16 cellular contexts compared by ENCODE assay signal in genomic region chr14:55626131-55626530, GRCh38. TPM values are rescaled to one million over a fixed set of nuclear protein-coding genes. Genes with fewer than 3 reads are reported as not detected.
A peak's percentile ranks its signal among the peaks of the same experiment; 100 is the strongest.
DNase-seq lines count a peak whose midpoint lies in the region; ATAC-seq, FAIRE-seq and TF ChIP-seq lines count a peak whose summit lies in the region.
"Had no signal": no experiment of that assay in that cellular context is flagged by ENCODE, and none has a peak within 500 bp of the region (broad histone marks: within the 10 kb centered on the region; RNA-seq: fewer than 3 reads in every experiment).

No MANE protein-coding gene starts in this region.

- DNase-seq in Right ventricle myocardium superior (no peak), heart left ventricle (no peak), HFFc6 (no peak), kidney (no peak), gastrocnemius medialis (no peak), GM10248 (ENCODE audit: extremely low spot score) (no peak)
- DNase-seq: NCI-H1048, NCI-H146, NCI-H2171, NCI-H446 treated with DMSO at 0.1 percent for 48 hours, NCI-H82, PC-3, SJCRH30 had no signal

- H3K4me3 ChIP-seq in heart left ventricle = no peak overlapping the region
- no peak overlapping the region for H3K4me3 ChIP-seq in kidney (ENCODE audit: low read length in 2 of 2)
- no peak overlapping the region for H3K4me3 ChIP-seq in gastrocnemius medialis
- H3K4me3 ChIP-seq: SJCRH30 had no signal

- H3K27ac ChIP-seq in heart left ventricle (peak overlapping the region in 1 of 12 donors; percentile 4), kidney (ENCODE audit: low read depth in 2 of 2, low read length in 2 of 2) (no peak overlapping the region), gastrocnemius medialis (peak overlapping the region; percentile 41 to 60 (median 54))
- H3K27ac ChIP-seq: RWPE1, SJCRH30 had no signal

- H3K4me3 Mint-ChIP-seq in HFFc6 = no peak overlapping the region

- no peak overlapping the region for H3K9ac ChIP-seq in kidney (ENCODE audit: low read length in 2 of 2)

- H3K9me3 Mint-ChIP-seq in HFFc6 = no peaks in the 10 kb centered on the region

- 39 to 50% (median 46%) methylated on average over 4 of the region's 4 CpGs for WGBS in heart left ventricle, 4 donors

- POLR2A ChIA-PET in GM10248 (lab: Yijun Ruan, JAX) = no interaction called here

- peak overlapping the region; percentile 1; the same call in 1 of the 2 replicates for H3K27ac Mint-ChIP-seq in HFFc6

- no peaks in the 10 kb centered on the region for H3K27me3 ChIP-seq in heart left ventricle
- H3K27me3 ChIP-seq in gastrocnemius medialis = no peaks in the 10 kb centered on the region
- H3K27me3 ChIP-seq: SJCRH30 had no signal

- FAIRE-seq in kidney (lab: Jason Lieb, UNC) = peak; percentile 21

- ATAC-seq in Right ventricle myocardium superior (ENCODE audit: poor library complexity) = peak; percentile 54
- ATAC-seq in heart left ventricle = no peak
- ATAC-seq in gastrocnemius medialis = peak in 1 of 2 donors; percentile 81
- no peak for ATAC-seq in GM21619 (IDR thresholded peaks at IDR 0.05; ENCODE audit: unreplicated experiment)
- no peak for ATAC-seq in HG03108 (IDR thresholded peaks at IDR 0.05; ENCODE audit: unreplicated experiment)
- ATAC-seq: PC-3 had no signal

- no peaks in the 10 kb centered on the region for H3K27me3 Mint-ChIP-seq in HFFc6 (ENCODE audit: insufficient read depth)

- peaks cover 28% of the 10 kb centered on the region for H3K36me3 Mint-ChIP-seq in HFFc6 (ENCODE audit: low read depth)

- TF ChIP-seq POLR2A in heart left ventricle (IDR thresholded peaks at IDR 0.05) = no peak
- no peak for TF ChIP-seq POLR2A in gastrocnemius medialis (IDR thresholded peaks at IDR 0.05)

- H3K4me1 Mint-ChIP-seq in HFFc6 (ENCODE audit: low read depth) = peaks cover 17% of the 10 kb centered on the region; the same call in 1 of the 2 replicates

- peaks cover 0 to 35% (median 10%) of the 10 kb centered on the region in 12 donors for H3K4me1 ChIP-seq in heart left ventricle
- no peaks in the 10 kb centered on the region for H3K4me1 ChIP-seq in kidney (ENCODE audit: control insufficient read depth in 1 of 2, insufficient read depth in 1 of 2, low read depth in 1 of 2, low read length in 2 of 2)
- H3K4me1 ChIP-seq in gastrocnemius medialis = peaks cover 32 to 33% of the 10 kb centered on the region in 2 donors
- H3K4me1 ChIP-seq: SJCRH30 had no signal

- CTCF ChIA-PET in GM10248 (lab: Yijun Ruan, JAX) = no interaction called here

- intact Hi-C loops in Right ventricle myocardium superior (cut with DNase I) = no loop called here
- intact Hi-C loops in heart left ventricle (cut with DNase I) = loop anchor here in 1 of 10 donors (5.0 kb wide), 1 partner anchor 44 kb away; the partner anchor contains the start of gene KTN1
- intact Hi-C loops in kidney (cut with DNase I) = no loop called here
- intact Hi-C loops in gastrocnemius medialis (cut with DNase I; ENCODE audit: low total_unique reads) = no loop called here

- H3K36me3 ChIP-seq in heart left ventricle (peaks cover 0 to 96% (median 68%) of the 10 kb centered on the region in 9 donors), kidney (ENCODE audit: control insufficient read depth in 1 of 2, insufficient read depth in 2 of 2, low read length in 2 of 2) (peaks cover 5 to 10% of the 10 kb centered on the region in 2 donors), gastrocnemius medialis (peaks cover 0 to 40% of the 10 kb centered on the region in 2 donors)

- TF ChIP-seq CTCF in heart left ventricle (IDR thresholded peaks at IDR 0.05) (no peak), HFFc6 (IDR thresholded peaks at IDR 0.05) (no peak), kidney (IDR thresholded peaks at IDR 0.05; ENCODE audit: borderline replicate concordance, extremely low read depth, insufficient read depth) (no peak), gastrocnemius medialis (IDR thresholded peaks at IDR 0.05 in 4 of 5, conservative IDR thresholded peaks at IDR 0.05 in 1 of 5) (no peak), GM10248 (IDR thresholded peaks at IDR 0.05; ENCODE audit: control extremely low read depth, extremely low read depth, low read depth, missing control alignments) (no peak)

- H3K9me3 ChIP-seq in heart left ventricle = no peaks in the 10 kb centered on the region
- no peaks in the 10 kb centered on the region for H3K9me3 ChIP-seq in kidney (ENCODE audit: control insufficient read depth in 1 of 2, low read length in 2 of 2)
- no peaks in the 10 kb centered on the region for H3K9me3 ChIP-seq in gastrocnemius medialis
- H3K9me3 ChIP-seq: SJCRH30 had no signal

- in situ Hi-C loops in gastrocnemius medialis (cut with MboI; ENCODE audit: low sequenced_read_pairs in 4 of 4) = no loop called here

RNA-seq across cellular contexts. Expression of gene KTN1, which starts 46.1 kb away (rescaled TPM):
- total RNA-seq in Right ventricle myocardium superior (274 TPM), heart left ventricle (100 to 1,000 TPM; 174 to 340 (median 252) TPM), kidney (155 TPM), gastrocnemius medialis (100 to 1,000 TPM; 256 to 373 (median 327) TPM)
- polyA plus RNA-seq in heart left ventricle (100 to 1,000 TPM; 150 to 249 TPM), kidney (ENCODE audit: insufficient read depth, low read depth, low replicate concordance) (106 TPM)
- total RNA-seq in HFFc6 (2021; fragmentation: NEBNext Ultra II Directional; extraction: Animal tissue kit (Norgen Biotek cat#: 25700)) = 100 to 1,000 TPM; 135 to 175 (median 148) TPM

Comparison
In these comparisons a context has a peak if more than half of its experiments do, and no peak if none do; other contexts are left out.
1. H3K27ac ChIP-seq: peak in gastrocnemius medialis (4 of 4); none in kidney (0 of 2).